8 cellular contexts compared by ENCODE assay signal in the genomic region with DNA sequence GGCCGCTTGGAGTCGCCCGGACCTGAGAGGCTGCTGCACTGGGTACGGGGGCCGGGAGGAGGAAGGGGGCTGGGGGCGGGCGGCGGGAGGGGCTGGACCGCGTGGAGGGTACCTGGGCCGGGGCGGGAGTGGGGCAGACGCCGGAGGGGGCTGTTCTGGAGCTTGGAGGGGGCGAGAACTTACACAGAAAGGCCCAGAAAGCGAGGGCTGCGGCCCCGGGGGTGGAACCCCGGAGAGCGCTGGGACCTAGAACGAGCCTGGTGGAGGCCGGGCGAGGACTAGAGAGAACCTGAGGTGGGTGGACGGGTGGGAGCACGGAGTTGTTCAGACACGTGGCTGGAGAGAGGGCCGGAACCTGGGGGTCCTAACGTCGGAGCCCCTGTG. TPM values are rescaled to one million over a fixed set of nuclear protein-coding genes. Genes with fewer than 3 reads are reported as not detected.
A peak's percentile ranks its signal among the peaks of the same experiment; 100 is the strongest.
DNase-seq lines count a peak whose midpoint lies in the region; FAIRE-seq and TF ChIP-seq lines count a peak whose summit lies in the region.

No MANE protein-coding gene starts in this region.

- peaks cover 18% of the 10 kb centered on the region for H3K36me3 Mint-ChIP-seq in activated naive CD4-positive, alpha-beta T cell treated with anti-CD3 and anti-CD28 coated beads for 36 hours (ENCODE audit: low read depth)
- H3K36me3 Mint-ChIP-seq in astrocyte (ENCODE audit: low read depth, unreplicated experiment) = peaks cover 8% of the 10 kb centered on the region

- peaks cover 46% of the 10 kb centered on the region for H3K4me1 Mint-ChIP-seq in activated naive CD4-positive, alpha-beta T cell treated with anti-CD3 and anti-CD28 coated beads for 36 hours (ENCODE audit: low read depth)
- peaks cover 18% of the 10 kb centered on the region for H3K4me1 Mint-ChIP-seq in astrocyte (ENCODE audit: low read depth, unreplicated experiment)

- H2AFZ ChIP-seq in astrocyte (ENCODE audit: low read depth, low read length) = no peak overlapping the region

- H4K20me1 ChIP-seq in astrocyte (ENCODE audit: insufficient read depth, low read length) = peaks cover 25% of the 10 kb centered on the region

- no peak for TF ChIP-seq RAD21 in liver (IDR thresholded peaks at IDR 0.05)

- peaks cover 51% of the 10 kb centered on the region for H3K79me2 ChIP-seq in astrocyte (ENCODE audit: insufficient read depth, low read length)

- peak overlapping the region; percentile 100 for H3K4me2 ChIP-seq in astrocyte (ENCODE audit: low read length)

- H3K4me1 ChIP-seq in astrocyte (ENCODE audit: insufficient read depth, low read length) (peaks cover 38% of the 10 kb centered on the region), liver (ENCODE audit: control insufficient read depth in 4 of 4, insufficient read depth in 4 of 4, low read length in 3 of 4) (peaks cover 22 to 75% (median 56%) of the 10 kb centered on the region in 4 donors), tibial nerve (peaks cover 0 to 80% (median 46%) of the 10 kb centered on the region in 4 donors)

- H3K9ac ChIP-seq in astrocyte (ENCODE audit: low read length) (peak overlapping the region; percentile 92), liver (ENCODE audit: low read depth in 1 of 2, low read length in 2 of 2) (peak overlapping the region in 1 of 2 donors; percentile 95)

- peak overlapping the region; percentile 93 for H3K4me3 Mint-ChIP-seq in activated naive CD4-positive, alpha-beta T cell treated with anti-CD3 and anti-CD28 coated beads for 36 hours
- H3K4me3 Mint-ChIP-seq in astrocyte (ENCODE audit: unreplicated experiment) = peak overlapping the region; percentile 97

- H3K27me3 ChIP-seq in astrocyte (ENCODE audit: insufficient read depth, low read length) = no peaks in the 10 kb centered on the region
- no peaks in the 10 kb centered on the region for H3K27me3 ChIP-seq in liver (ENCODE audit: control insufficient read depth in 4 of 4, insufficient read depth in 4 of 4, low read length in 3 of 4)
- H3K27me3 ChIP-seq in tibial nerve = no peaks in the 10 kb centered on the region

- H3K9me3 Mint-ChIP-seq in activated naive CD4-positive, alpha-beta T cell treated with anti-CD3 and anti-CD28 coated beads for 36 hours = no peaks in the 10 kb centered on the region
- no peaks in the 10 kb centered on the region for H3K9me3 Mint-ChIP-seq in astrocyte (ENCODE audit: unreplicated experiment)

- no peak for FAIRE-seq in astrocyte (lab: Jason Lieb, UNC)

- H3K9me3 ChIP-seq in astrocyte (ENCODE audit: insufficient read depth, low read depth, low read length) (no peaks in the 10 kb centered on the region), liver (ENCODE audit: control insufficient read depth in 4 of 4, low read length in 3 of 4) (no peaks in the 10 kb centered on the region), tibial nerve (no peaks in the 10 kb centered on the region)

- intact Hi-C loops in activated naive CD4-positive, alpha-beta T cell treated with anti-CD3 and anti-CD28 coated beads for 36 hours (cut with micrococcal nuclease) = loop anchor here (1.0 to 5.0 kb wide), 5 partner anchors 8 to 386 kb away; a partner anchor contains a TSS

- H3K27ac ChIP-seq in astrocyte (ENCODE audit: low read depth, low read length) = peak overlapping the region; percentile 41
- peak overlapping the region in 1 of 2 donors; percentile 91 for H3K27ac ChIP-seq in liver (ENCODE audit: low read depth in 1 of 2, low read length in 2 of 2)
- H3K27ac ChIP-seq in tibial nerve = peak overlapping the region; percentile 55 to 98 (median 96)

- DNase-seq in activated naive CD4-positive, alpha-beta T cell treated with anti-CD3 and anti-CD28 coated beads for 36 hours = no peak
- DNase-seq in activated naive CD4-positive, alpha-beta T cell treated with Interleukin-2 at 50 U/mL for 16 hours = no peak
- DNase-seq in astrocyte (ENCODE audit: low read depth) (no peak), tibial nerve (ENCODE audit: low spot score in 2 of 2) (no peak), NCI-H1694 treated with DMSO at 0.1 percent for 48 hours (lab: John Stamatoyannopoulos, UW) (no peak), A172 (ENCODE audit: low spot score) (no peak), DMS153 treated with DMSO at 0.1 percent for 48 hours (lab: John Stamatoyannopoulos, UW; ENCODE audit: unreplicated experiment) (no peak)

- H3K27me3 Mint-ChIP-seq in activated naive CD4-positive, alpha-beta T cell treated with anti-CD3 and anti-CD28 coated beads for 36 hours (ENCODE audit: low read depth) = no peaks in the 10 kb centered on the region
- H3K27me3 Mint-ChIP-seq in astrocyte (ENCODE audit: low read depth, unreplicated experiment) = no peaks in the 10 kb centered on the region

- no peak for TF ChIP-seq POLR2A in tibial nerve (IDR thresholded peaks at IDR 0.05)

- H3K27ac Mint-ChIP-seq in activated naive CD4-positive, alpha-beta T cell treated with anti-CD3 and anti-CD28 coated beads for 36 hours = peak overlapping the region; percentile 96
- peak overlapping the region; percentile 94 for H3K27ac Mint-ChIP-seq in astrocyte (ENCODE audit: unreplicated experiment)

- TF ChIP-seq CTCF in astrocyte (IDR thresholded peaks at IDR 0.05; ENCODE audit: insufficient read depth, low read depth, low read length) (no peak), liver (IDR thresholded peaks at IDR 0.05; ENCODE audit: low read depth, low read length, missing input control) (no peak), tibial nerve (IDR thresholded peaks at IDR 0.05) (no peak)

- under 1% methylated on average over 29 of the region's 29 CpGs for WGBS in liver
- 1 to 3% methylated on average over 26 to 29 of the region's 29 CpGs for WGBS in tibial nerve, 2 donors

- H3K36me3 ChIP-seq in astrocyte (ENCODE audit: insufficient read depth, low read length) = peaks cover 9% of the 10 kb centered on the region
- H3K36me3 ChIP-seq in liver (ENCODE audit: control insufficient read depth in 4 of 4, insufficient read depth in 3 of 4, low read depth in 1 of 4, low read length in 3 of 4) = peaks cover 0 to 9% (median under 1%) of the 10 kb centered on the region in 4 donors
- H3K36me3 ChIP-seq in tibial nerve = peaks cover 0 to 16% (median 0%) of the 10 kb centered on the region in 3 donors

- H3K4me3 ChIP-seq in astrocyte (ENCODE audit: insufficient read depth, low read depth, low read length) (peak overlapping the region; percentile 87), liver (ENCODE audit: low read depth in 1 of 3, low read length in 3 of 3) (peak overlapping the region; percentile 50 to 70 (median 65)), tibial nerve (peak overlapping the region; percentile 62 to 93 (median 90))

- CTCF ChIA-PET in activated naive CD4-positive, alpha-beta T cell treated with anti-CD3 and anti-CD28 coated beads for 36 hours (lab: Charles Lee) = interaction anchor here (1.2 kb wide), 1 partner anchor 11 kb away, joined by 4 read pairs; no protein-coding TSS in a partner anchor

- TF ChIP-seq EP300 in tibial nerve (IDR thresholded peaks at IDR 0.05) = no peak

TF ChIP-seq in liver, 16 proteins besides CTCF, POLR2A, EP300 and RAD21 (continues in another document):
- no peak for TF ChIP-seq HNF4A (conservative IDR thresholded peaks at IDR 0.05)
- no peak for TF ChIP-seq YY1 (IDR thresholded peaks at IDR 0.05)
- TF ChIP-seq, protein P1, sequence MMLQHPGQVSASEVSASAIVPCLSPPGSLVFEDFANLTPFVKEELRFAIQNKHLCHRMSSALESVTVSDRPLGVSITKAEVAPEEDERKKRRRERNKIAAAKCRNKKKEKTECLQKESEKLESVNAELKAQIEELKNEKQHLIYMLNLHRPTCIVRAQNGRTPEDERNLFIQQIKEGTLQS (IDR thresholded peaks at IDR 0.05) = no peak
- TF ChIP-seq JUND (IDR thresholded peaks at IDR 0.05) = no peak
- no peak for TF ChIP-seq SP1 (IDR thresholded peaks at IDR 0.05)
- no peak for TF ChIP-seq FOXA1 (IDR thresholded peaks at IDR 0.05)
- TF ChIP-seq HNF4G (IDR thresholded peaks at IDR 0.05) = no peak

RNA-seq across cellular contexts. Expression of a gene that starts 0.3 kb away (rescaled TPM):
- total RNA-seq in activated naive CD4-positive, alpha-beta T cell treated with anti-CD3 and anti-CD28 coated beads for 36 hours = 10 to 100 TPM; 18.0 to 20.7 TPM
- total RNA-seq in astrocyte = 28.4 and 30.0 TPM in 2 replicates
- 1 to 10 TPM; 2.1 to 7.3 TPM for total RNA-seq in liver
- 1 to 10 TPM; 4.8 to 5.6 TPM for polyA plus RNA-seq in liver
- 10 to 100 TPM in 2 of 4 donors, 1 to 10 TPM in 2; 5.7 to 19.4 (median 8.8) TPM for total RNA-seq in tibial nerve
- 7.3 and 20.2 TPM in 2 replicates for total RNA-seq in A172 (2014; rRNA removed; shearing (Covaris generic))

RNA-seq across cellular contexts. Expression of a gene that starts 2.9 kb away (rescaled TPM):
- 10 to 100 TPM; 18.1 to 18.7 TPM for total RNA-seq in activated naive CD4-positive, alpha-beta T cell treated with anti-CD3 and anti-CD28 coated beads for 36 hours
- total RNA-seq in astrocyte (35.8 and 36.6 TPM in 2 replicates), liver (1 to 10 TPM; 2.6 to 5.0 TPM), tibial nerve (10 to 100 TPM; 24.1 to 67.5 (median 35.0) TPM)
- 1 to 10 TPM; 5.1 to 5.2 TPM for polyA plus RNA-seq in liver
- 13.0 and 21.6 TPM in 2 replicates for total RNA-seq in A172 (2014; rRNA removed; shearing (Covaris generic))

RNA-seq across cellular contexts. Expression of a gene that starts 4.3 kb away (rescaled TPM):
- total RNA-seq in activated naive CD4-positive, alpha-beta T cell treated with anti-CD3 and anti-CD28 coated beads for 36 hours = 1 to 10 TPM; 4.2 to 4.4 TPM
- total RNA-seq in astrocyte = 12.2 and 12.8 TPM in 2 replicates
- total RNA-seq in liver = 1 to 10 TPM; 3.6 to 5.6 TPM
- polyA plus RNA-seq in liver = 10 to 100 TPM in 1 of 2 donors, 1 to 10 TPM in 1; 6.1 to 13.5 TPM
- 10 to 100 TPM; 14.5 to 39.6 (median 16.1) TPM for total RNA-seq in tibial nerve
- 2.6 and 6.0 TPM in 2 replicates for total RNA-seq in A172 (2014; rRNA removed; shearing (Covaris generic))

RNA-seq across cellular contexts. Expression of a gene that starts 11.1 kb away (rescaled TPM):
- total RNA-seq in activated naive CD4-positive, alpha-beta T cell treated with anti-CD3 and anti-CD28 coated beads for 36 hours = 100 to 1,000 TPM; 285 to 293 TPM
- total RNA-seq in astrocyte (183 and 194 TPM in 2 replicates), liver (10 to 100 TPM; 49.4 to 66.6 TPM), tibial nerve (100 to 1,000 TPM; 115 to 242 (median 141) TPM)
- 10 to 100 TPM in 1 of 2 donors, 1 to 10 TPM in 1; 8.6 to 53.1 TPM for polyA plus RNA-seq in liver
- 143 and 169 TPM in 2 replicates for total RNA-seq in A172 (2014; rRNA removed; shearing (Covaris generic))

RNA-seq across cellular contexts. Expression of a gene that starts 19.4 kb away (rescaled TPM):
- 1 to 10 TPM; 3.7 to 4.0 TPM for total RNA-seq in activated naive CD4-positive, alpha-beta T cell treated with anti-CD3 and anti-CD28 coated beads for 36 hours
- total RNA-seq in astrocyte (5.0 and 5.3 TPM in 2 replicates), liver (1 to 10 TPM; 3.9 to 6.0 TPM), tibial nerve (1 to 10 TPM; 1.5 to 6.9 (median 1.9) TPM)
- 1 to 10 TPM in 1 of 2 donors, under 1 TPM in 1; 0.79 to 3.6 TPM for polyA plus RNA-seq in liver
- 0.62 and 6.5 TPM in 2 replicates for total RNA-seq in A172 (2014; rRNA removed; shearing (Covaris generic))
